ENCODE assay signal across 8 cellular contexts in genomic region chr6:142112451-142113061, GRCh38. TPM values are rescaled to one million over a fixed set of nuclear protein-coding genes. Genes with fewer than 3 reads are reported as not detected.
DNase-seq lines count a peak whose midpoint lies in the region; ATAC-seq lines count a peak whose summit lies in the region.

No MANE protein-coding gene starts in this region.

- H3K36me3 Mint-ChIP-seq in activated CD4-positive, alpha-beta memory T cell treated with anti-CD3 and anti-CD28 coated beads for 36 hours, result no peaks in the 10 kb centered on the region
- no peaks in the 10 kb centered on the region for H3K36me3 Mint-ChIP-seq in effector memory CD8-positive, alpha-beta T cell (ENCODE audit: insufficient read depth)

- no peak overlapping the region for H3K9ac ChIP-seq in mesendoderm (ENCODE audit: low read length)

- no peak overlapping the region for H3K4ac ChIP-seq in mesendoderm (ENCODE audit: low read depth, low read length)

- intact Hi-C loops in activated CD4-positive, alpha-beta memory T cell treated with anti-CD3 and anti-CD28 coated beads for 36 hours (cut with micrococcal nuclease), result loop anchor here (1.0 kb wide), 2 partner anchors 123 to 434 kb away; no protein-coding TSS in a partner anchor

- H3K79me1 ChIP-seq in mesendoderm (ENCODE audit: low read length), result no peaks in the 10 kb centered on the region

- H2BK120ac ChIP-seq in mesendoderm (ENCODE audit: low read depth, low read length), result no peak overlapping the region

- H3K36me3 ChIP-seq in mesendoderm (ENCODE audit: control insufficient read depth, insufficient read depth, low read length), result no peaks in the 10 kb centered on the region

- no peak overlapping the region for H4K5ac ChIP-seq in mesendoderm (ENCODE audit: low read length)

- H2AK5ac ChIP-seq in mesendoderm (ENCODE audit: low read length), result no peak overlapping the region

- ATAC-seq in HG03342 (IDR thresholded peaks at IDR 0.05; ENCODE audit: unreplicated experiment) (peak; percentile 76), HG02840 (IDR thresholded peaks at IDR 0.05; ENCODE audit: low FRiP score, unreplicated experiment) (no peak)
- ATAC-seq in effector memory CD8-positive, alpha-beta T cell (replicated peaks), result peak; percentile 48

- POLR2A ChIA-PET in activated CD4-positive, alpha-beta memory T cell treated with anti-CD3 and anti-CD28 coated beads for 36 hours (lab: Charles Lee), result no interaction called here

- H3K79me2 ChIP-seq in mesendoderm (ENCODE audit: control insufficient read depth, insufficient read depth, low read length), result no peaks in the 10 kb centered on the region

- H3K27ac Mint-ChIP-seq in activated CD4-positive, alpha-beta memory T cell treated with anti-CD3 and anti-CD28 coated beads for 36 hours, result no peak overlapping the region
- no peak overlapping the region for H3K27ac Mint-ChIP-seq in effector memory CD8-positive, alpha-beta T cell

- H3K23ac ChIP-seq in mesendoderm (ENCODE audit: low read length), result no peak overlapping the region

- H4K8ac ChIP-seq in mesendoderm (ENCODE audit: low read depth, low read length), result no peak overlapping the region

- peaks cover 2% of the 10 kb centered on the region for H3K27me3 Mint-ChIP-seq in activated CD4-positive, alpha-beta memory T cell treated with anti-CD3 and anti-CD28 coated beads for 36 hours
- peaks cover 0 to 18% of the 10 kb centered on the region in 2 donors for H3K27me3 Mint-ChIP-seq in effector memory CD8-positive, alpha-beta T cell

- no CpG with 5 or more reads among the region's 4 CpGs for WGBS in mesendoderm (ENCODE audit: extremely low coverage, insufficient coverage, low lambda C conversion rate)

- H2BK15ac ChIP-seq in mesendoderm (replicated peaks; ENCODE audit: low read depth), result no peak overlapping the region

- H3K56ac ChIP-seq in mesendoderm (ENCODE audit: low read length), result no peak overlapping the region

- H3K4me1 Mint-ChIP-seq in activated CD4-positive, alpha-beta memory T cell treated with anti-CD3 and anti-CD28 coated beads for 36 hours (ENCODE audit: low read depth), result no peaks in the 10 kb centered on the region
- H3K4me1 Mint-ChIP-seq in effector memory CD8-positive, alpha-beta T cell (ENCODE audit: low read depth in 2 of 2), result no peaks in the 10 kb centered on the region

- H3K4me1 ChIP-seq in mesendoderm (ENCODE audit: control insufficient read depth, low read depth, low read length), result no peaks in the 10 kb centered on the region

- no peaks in the 10 kb centered on the region for H3K9me3 Mint-ChIP-seq in activated CD4-positive, alpha-beta memory T cell treated with anti-CD3 and anti-CD28 coated beads for 36 hours
- H3K9me3 Mint-ChIP-seq in effector memory CD8-positive, alpha-beta T cell, result no peaks in the 10 kb centered on the region

- CTCF ChIA-PET in activated CD4-positive, alpha-beta memory T cell treated with anti-CD3 and anti-CD28 coated beads for 36 hours (lab: Charles Lee), result interaction anchor here (0.6 to 4.6 kb wide), 13 partner anchors 9 to 661 kb away, joined by 3 to 64 read pairs (median 5); no protein-coding TSS in a partner anchor

- no peak overlapping the region for H3K18ac ChIP-seq in mesendoderm (ENCODE audit: low read length)

- H3K4me3 ChIP-seq in mesendoderm (ENCODE audit: low read length), result no peak overlapping the region

- H3K4me2 ChIP-seq in mesendoderm (ENCODE audit: low read length), result no peak overlapping the region

- H3K27ac ChIP-seq in mesendoderm (ENCODE audit: low read depth, low read length), result no peak overlapping the region

- no peak overlapping the region for H2BK5ac ChIP-seq in mesendoderm (ENCODE audit: low read length)

- DNase-seq in GM04504 (ENCODE audit: low read depth), result peak; percentile 42
- peak; percentile 89 for DNase-seq in NCI-H69 (lab: John Stamatoyannopoulos, UW)
- DNase-seq in activated CD4-positive, alpha-beta memory T cell treated with anti-CD3 and anti-CD28 coated beads for 36 hours, result peak; percentile 75
- DNase-seq in effector memory CD8-positive, alpha-beta T cell, result peak; percentile 64 to 72 (median 69)
- peak; percentile 78 for DNase-seq in mesendoderm
- peak; percentile 29 to 32 for DNase-seq in stimulated activated CD8-positive, alpha-beta memory T cell treated with anti-CD3 and anti-CD28 coated beads, Interleukin-4, amount 100 ng/mL, for 1 hour (ENCODE audit: low read depth in 2 of 2, low spot score in 1 of 2)

- H3K4me3 Mint-ChIP-seq in activated CD4-positive, alpha-beta memory T cell treated with anti-CD3 and anti-CD28 coated beads for 36 hours, result no peak overlapping the region
- no peak overlapping the region for H3K4me3 Mint-ChIP-seq in effector memory CD8-positive, alpha-beta T cell

- H3K27me3 ChIP-seq in mesendoderm (ENCODE audit: insufficient read depth, low read length, poor library complexity), result no peaks in the 10 kb centered on the region

RNA-seq across cellular contexts. Expression of gene GJE1, which starts 20.2 kb away (rescaled TPM):
- not detected for total RNA-seq in activated CD4-positive, alpha-beta memory T cell treated with anti-CD3 and anti-CD28 coated beads for 36 hours
- not detected for polyA plus RNA-seq in mesendoderm (2013, experiment 1 of 2)
- polyA plus RNA-seq in mesendoderm (2013, experiment 2 of 2), result not detected

RNA-seq across cellular contexts. Expression of gene NMBR, which starts 34.4 kb away (rescaled TPM):
- not detected for total RNA-seq in activated CD4-positive, alpha-beta memory T cell treated with anti-CD3 and anti-CD28 coated beads for 36 hours
- polyA plus RNA-seq in mesendoderm (2013, experiment 1 of 2), result 0.03 TPM
- polyA plus RNA-seq in mesendoderm (2013, experiment 2 of 2), result 0.03 TPM

RNA-seq across cellular contexts. Expression of gene VTA1, which starts 34.5 kb away (rescaled TPM):
- total RNA-seq in activated CD4-positive, alpha-beta memory T cell treated with anti-CD3 and anti-CD28 coated beads for 36 hours, result 10 to 100 TPM; 43.5 to 47.4 TPM
- polyA plus RNA-seq in mesendoderm (2013, experiment 1 of 2), result 96.0 TPM
- 95.4 TPM for polyA plus RNA-seq in mesendoderm (2013, experiment 2 of 2)

Comparison
In these comparisons a context has a peak if more than half of its experiments do, and no peak if none do; other contexts are left out.
1. DNase-seq: peak in every context shown above with its lines; median percentile 89 in NCI-H69; 78 in mesendoderm; 75 in activated CD4-positive, alpha-beta memory T cell treated with anti-CD3 and anti-CD28 coated beads for 36 hours; 69 in effector memory CD8-positive, alpha-beta T cell; 42 in GM04504; 30 in stimulated activated CD8-positive, alpha-beta memory T cell treated with anti-CD3 and anti-CD28 coated beads, Interleukin-4, amount 100 ng/mL, for 1 hour.